Comparison of ENCODE assay signal across 16 cellular contexts in the genomic region with DNA sequence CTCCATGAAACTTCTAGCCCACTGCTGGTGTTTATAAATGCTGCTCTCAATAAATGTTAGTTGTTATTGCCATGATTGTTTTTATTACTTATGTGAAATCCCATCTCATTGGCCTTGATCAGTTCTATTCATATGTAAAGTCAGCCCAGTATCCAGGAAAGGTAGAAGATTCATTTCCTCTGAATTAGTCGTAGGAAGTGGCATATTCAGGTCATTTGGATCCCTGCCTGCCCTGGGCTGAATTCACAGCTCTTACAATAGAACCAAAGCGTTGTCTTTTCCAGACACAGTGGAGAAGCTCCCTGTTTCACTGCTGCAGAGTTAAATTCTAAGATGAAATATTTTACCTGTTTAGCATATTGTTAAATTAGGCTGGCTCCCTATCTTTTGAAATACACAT.
"Had no signal": no experiment of that assay in that cellular context is flagged by ENCODE, and none has a peak within 500 bp of the region (broad histone marks: within the 10 kb centered on the region; RNA-seq: fewer than 3 reads in every experiment).

No MANE protein-coding gene starts in this region.

- H3K36me3 Mint-ChIP-seq: neural progenitor cell; stimulated activated effector memory CD8-positive, alpha-beta T cell treated with anti-CD3 and anti-CD28 coated beads, Interleukin-12 subunit alpha, Interleukin-12 subunit beta, amount 100 ng/mL, for 72 hours had no signal

- H3K4me1 ChIP-seq: ascending aorta, left lung, neural progenitor cell, parathyroid adenoma, tibial artery had no signal

- H3K27ac Mint-ChIP-seq: activated CD8-positive, alpha-beta T cell treated with anti-CD3 and anti-CD28 coated beads for 36 hours; activated T-cell treated with anti-CD3 and anti-CD28 coated beads, Interleukin-2, amount 50 U/mL, for 72 hours; effector memory CD8-positive, alpha-beta T cell; neural progenitor cell; stimulated activated effector memory CD8-positive, alpha-beta T cell treated with anti-CD3 and anti-CD28 coated beads, Interleukin-12 subunit alpha, Interleukin-12 subunit beta, amount 100 ng/mL, for 72 hours had no signal

- H3K4me2 ChIP-seq: neural progenitor cell had no signal

- H3K9me3 Mint-ChIP-seq: activated CD8-positive, alpha-beta T cell treated with anti-CD3 and anti-CD28 coated beads for 36 hours; activated T-cell treated with anti-CD3 and anti-CD28 coated beads, Interleukin-2, amount 50 U/mL, for 72 hours; effector memory CD8-positive, alpha-beta T cell; stimulated activated effector memory CD8-positive, alpha-beta T cell treated with anti-CD3 and anti-CD28 coated beads, Interleukin-12 subunit alpha, Interleukin-12 subunit beta, amount 100 ng/mL, for 72 hours had no signal

- H3K9ac ChIP-seq: neural progenitor cell, parathyroid adenoma had no signal

- H3K79me2 ChIP-seq: parathyroid adenoma had no signal

- H2AFZ ChIP-seq: neural progenitor cell, parathyroid adenoma had no signal

- H3K27me3 ChIP-seq: ascending aorta, left lung, neural progenitor cell, tibial artery had no signal

- H3K4me3 Mint-ChIP-seq: activated CD8-positive, alpha-beta T cell treated with anti-CD3 and anti-CD28 coated beads for 36 hours; activated T-cell treated with anti-CD3 and anti-CD28 coated beads, Interleukin-2, amount 50 U/mL, for 72 hours; effector memory CD8-positive, alpha-beta T cell; neural progenitor cell; stimulated activated effector memory CD8-positive, alpha-beta T cell treated with anti-CD3 and anti-CD28 coated beads, Interleukin-12 subunit alpha, Interleukin-12 subunit beta, amount 100 ng/mL, for 72 hours had no signal

- H3K4me3 ChIP-seq: ascending aorta, coronary artery, left lung, neural progenitor cell, tibial artery had no signal

- H3K4me1 Mint-ChIP-seq: neural progenitor cell; stimulated activated effector memory CD8-positive, alpha-beta T cell treated with anti-CD3 and anti-CD28 coated beads, Interleukin-12 subunit alpha, Interleukin-12 subunit beta, amount 100 ng/mL, for 72 hours had no signal

- H3K27ac ChIP-seq: ascending aorta, coronary artery, neural progenitor cell, parathyroid adenoma, tibial artery, WERI-Rb-1 had no signal

- DNase-seq: activated CD4-positive, alpha-beta T cell treated with anti-CD3 and anti-CD28 coated beads for 4 hours; activated CD8-positive, alpha-beta memory T cell treated with anti-CD3 and anti-CD28 coated beads, Interleukin-2, amount 50 U/mL, for 4 hours; activated CD8-positive, alpha-beta T cell treated with anti-CD3 and anti-CD28 coated beads for 36 hours; activated T-cell treated with anti-CD3 and anti-CD28 coated beads, Interleukin-2, amount 50 U/mL, for 72 hours; effector memory CD8-positive, alpha-beta T cell; glutamatergic neuron; left lung; mesendoderm; small intestine; tibial artery; WERI-Rb-1 had no signal

- FAIRE-seq: small intestine had no signal

- ATAC-seq: activated CD8-positive, alpha-beta T cell treated with anti-CD3 and anti-CD28 coated beads for 36 hours; activated T-cell treated with anti-CD3 and anti-CD28 coated beads, Interleukin-2, amount 50 U/mL, for 72 hours; effector memory CD8-positive, alpha-beta T cell; left lung; stimulated activated effector memory CD8-positive, alpha-beta T cell treated with anti-CD3 and anti-CD28 coated beads, Interleukin-12 subunit alpha, Interleukin-12 subunit beta, amount 100 ng/mL, for 72 hours had no signal

- H3K9me3 ChIP-seq: ascending aorta, left lung, tibial artery had no signal

- H3K36me3 ChIP-seq: ascending aorta, left lung, neural progenitor cell, tibial artery, WERI-Rb-1 had no signal
